12 cellular contexts compared by ENCODE assay signal in genomic region chr7:124996778-124997177, GRCh38.
A peak's percentile ranks its signal among the peaks of the same experiment; 100 is the strongest.
DNase-seq lines count a peak whose midpoint lies in the region; ATAC-seq and TF ChIP-seq lines count a peak whose summit lies in the region.
"Had no signal": no experiment of that assay in that cellular context is flagged by ENCODE, and none has a peak within 500 bp of the region (broad histone marks: within the 10 kb centered on the region; RNA-seq: fewer than 3 reads in every experiment).

No MANE protein-coding gene starts in this region.

- POLR2A ChIA-PET in AG04449 (lab: Yijun Ruan, JAX): no interaction called here
- POLR2A ChIA-PET in WTC11 (lab: Charles Lee): interaction anchor here (0.6 to 0.7 kb wide), 3 partner anchors 10 to 31 kb away, joined by 3 to 7 read pairs (median 5); no protein-coding TSS in a partner anchor

- no peak for DNase-seq in AG04449 (ENCODE audit: low read depth, low spot score)
- DNase-seq in WTC11 (ENCODE audit: low spot score): no peak
- DNase-seq in stimulated activated CD4-positive, alpha-beta T cell treated with anti-CD3 and anti-CD28 coated beads, Interleukin-4, amount 100 ng/mL, for 24 hours: no peak
- DNase-seq in COLO668 (lab: John Stamatoyannopoulos, UW; ENCODE audit: unreplicated experiment): no peak
- DNase-seq in NCI-H1092 (lab: John Stamatoyannopoulos, UW): no peak
- DNase-seq in omental fat pad (ENCODE audit: low spot score): no peak
- DNase-seq: activated effector memory CD4-positive, alpha-beta T cell treated with Interleukin-2 at 50 U/mL for 16 hours; CD4-positive, alpha-beta memory T cell; NCI-H2227 treated with DMSO at 0.1 percent for 48 hours had no signal

- H3K27me3 Mint-ChIP-seq in WTC11 (ENCODE audit: low read depth): no peaks in the 10 kb centered on the region

- no peak overlapping the region for H3K4me3 Mint-ChIP-seq in WTC11
- H3K4me3 Mint-ChIP-seq: CD4-positive, alpha-beta memory T cell; T-helper 2 cell treated with Interferon-gamma antibody and Interleukin-4, amounts not matched to agents 5 μg/mL and 100 μg/mL, for 36 hours had no signal

- TF ChIP-seq CTCF in AG04449 (IDR thresholded peaks at IDR 0.05; ENCODE audit: insufficient read depth, low read length, missing control alignments) (peak; percentile 12), WTC11 (IDR thresholded peaks at IDR 0.05) (no peak), omental fat pad (IDR thresholded peaks at IDR 0.05) (no peak)

- peaks cover 25% of the 10 kb centered on the region for H3K9me3 Mint-ChIP-seq in WTC11
- H3K9me3 Mint-ChIP-seq: T-helper 2 cell treated with Interferon-gamma antibody and Interleukin-4, amounts not matched to agents 5 μg/mL and 100 μg/mL, for 36 hours had no signal

- no peaks in the 10 kb centered on the region for H3K4me1 Mint-ChIP-seq in WTC11
- H3K4me1 Mint-ChIP-seq: CD4-positive, alpha-beta memory T cell had no signal

- ATAC-seq in GM18502 (IDR thresholded peaks at IDR 0.05; ENCODE audit: poor library complexity, unreplicated experiment): peak; percentile 93
- ATAC-seq in HG03457 (IDR thresholded peaks at IDR 0.05; ENCODE audit: unreplicated experiment): peak; percentile 88
- peak; percentile 89 for ATAC-seq in WTC11
- no peak for ATAC-seq in omental fat pad (ENCODE audit: low FRiP score)

- CTCF ChIA-PET in AG04449 (lab: Yijun Ruan, JAX): interaction anchor here (0.5 to 0.6 kb wide), 2 partner anchors 23 to 141 kb away, joined by 3 to 4 read pairs; no protein-coding TSS in a partner anchor
- CTCF ChIA-PET in WTC11 (lab: Charles Lee): interaction anchor here (0.7 to 0.9 kb wide), 3 partner anchors 12 to 75 kb away, joined by 3 read pairs; partner anchors contain the start of gene POT1

- H3K4me3 ChIP-seq in AG04449 (ENCODE audit: low read depth, low read length): no peak overlapping the region

- H3K27ac Mint-ChIP-seq in WTC11: no peak overlapping the region
- H3K27ac Mint-ChIP-seq: CD4-positive, alpha-beta memory T cell; T-helper 2 cell treated with Interferon-gamma antibody and Interleukin-4, amounts not matched to agents 5 μg/mL and 100 μg/mL, for 36 hours had no signal

- peaks cover 11% of the 10 kb centered on the region for H3K36me3 Mint-ChIP-seq in WTC11

TF ChIP-seq in WTC11, 78 proteins besides CTCF, POLR2A, EP300 and RAD21:
- no peak for TF ChIP-seq AFF4 (CRISPR knock-in tag; IDR thresholded peaks at IDR 0.05; ENCODE audit: borderline replicate concordance)
- no peak for TF ChIP-seq ETV6 (CRISPR knock-in tag; IDR thresholded peaks at IDR 0.05)
- TF ChIP-seq ZNF416 (CRISPR knock-in tag; IDR thresholded peaks at IDR 0.05): no peak
- no peak for TF ChIP-seq JUN (CRISPR knock-in tag; IDR thresholded peaks at IDR 0.05)
- no peak for TF ChIP-seq JAZF1 (CRISPR knock-in tag; IDR thresholded peaks at IDR 0.05)
- no peak for TF ChIP-seq NR2C2 (CRISPR knock-in tag; IDR thresholded peaks at IDR 0.05)
- no peak for TF ChIP-seq E2F4 (CRISPR knock-in tag; IDR thresholded peaks at IDR 0.05; ENCODE audit: borderline replicate concordance, low read depth)
- no peak for TF ChIP-seq GABPB1 (CRISPR knock-in tag; IDR thresholded peaks at IDR 0.05)
- no peak for TF ChIP-seq ZNF121 (CRISPR knock-in tag; IDR thresholded peaks at IDR 0.05)
- TF ChIP-seq, protein P1, sequence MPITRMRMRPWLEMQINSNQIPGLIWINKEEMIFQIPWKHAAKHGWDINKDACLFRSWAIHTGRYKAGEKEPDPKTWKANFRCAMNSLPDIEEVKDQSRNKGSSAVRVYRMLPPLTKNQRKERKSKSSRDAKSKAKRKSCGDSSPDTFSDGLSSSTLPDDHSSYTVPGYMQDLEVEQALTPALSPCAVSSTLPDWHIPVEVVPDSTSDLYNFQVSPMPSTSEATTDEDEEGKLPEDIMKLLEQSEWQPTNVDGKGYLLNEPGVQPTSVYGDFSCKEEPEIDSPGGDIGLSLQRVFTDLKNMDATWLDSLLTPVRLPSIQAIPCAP (CRISPR knock-in tag; IDR thresholded peaks at IDR 0.05): no peak
